Comparison of ENCODE assay signal across 15 cellular contexts in the genomic region with DNA sequence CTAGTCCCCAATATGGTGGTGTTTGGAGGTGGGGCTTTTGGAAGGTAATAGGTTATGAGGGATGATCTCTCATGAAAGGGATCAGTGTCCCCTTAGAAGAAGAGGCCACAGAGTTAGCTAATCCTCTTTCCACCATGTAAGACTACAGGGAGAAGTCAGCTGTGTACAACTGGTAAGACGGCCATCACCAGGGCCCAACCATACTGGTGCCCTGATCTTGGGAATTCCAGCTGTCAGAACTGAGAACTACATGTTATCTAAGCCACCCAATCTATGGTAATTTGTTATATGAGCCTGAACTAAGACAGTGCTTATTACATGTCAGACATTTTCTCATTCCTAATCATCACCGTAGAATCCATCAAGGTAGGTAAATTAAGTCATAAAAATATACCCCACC.
DNase-seq lines count a peak whose midpoint lies in the region; ATAC-seq, FAIRE-seq and TF ChIP-seq lines count a peak whose summit lies in the region.
"Had no signal": no experiment of that assay in that cellular context is flagged by ENCODE, and none has a peak within 500 bp of the region (broad histone marks: within the 10 kb centered on the region; RNA-seq: fewer than 3 reads in every experiment).

No MANE protein-coding gene starts in this region.

- no peak for TF ChIP-seq POLR2A in K562 (conservative IDR thresholded peaks at IDR 0.05)
- no peak for TF ChIP-seq POLR2A in transverse colon (IDR thresholded peaks at IDR 0.05)

- no peak for TF ChIP-seq RAD21 in K562 (CRISPR knock-in tag; conservative IDR thresholded peaks at IDR 0.05 in 1 of 2, IDR thresholded peaks at IDR 0.05 in 1 of 2)

- H3K4me3 Mint-ChIP-seq in activated T-cell treated with anti-CD3 and anti-CD28 coated beads, Interleukin-2, amount 50 U/mL, for 24 hours, result no peak overlapping the region
- no peak overlapping the region for H3K4me3 Mint-ChIP-seq in IgD-negative memory B cell
- H3K4me3 Mint-ChIP-seq: CD4-positive, CD25-positive, alpha-beta regulatory T cell; H9 had no signal

- H2AFZ ChIP-seq in K562 (ENCODE audit: low read depth, low read length), result peak overlapping the region; percentile 15; the same call in 1 of the 2 replicates

- no peak for TF ChIP-seq CTCF in K562 (IDR thresholded peaks at IDR 0.05 in 2 of 3, conservative IDR thresholded peaks at IDR 0.05 in 1 of 3; ENCODE audit: insufficient read depth in 2 of 3, low read depth in 1 of 3, low read length in 3 of 3)
- TF ChIP-seq CTCF in transverse colon (IDR thresholded peaks at IDR 0.05), result peak in 1 of 5 experiments; percentile 11
- TF ChIP-seq CTCF in RWPE1 (conservative IDR thresholded peaks at IDR 0.05; ENCODE audit: low read depth), result no peak

- no peak overlapping the region for H3K9ac ChIP-seq in K562 (ENCODE audit: insufficient read depth in 1 of 2, low read depth in 2 of 2, low read length in 2 of 2)
- H3K9ac ChIP-seq: BLaER1 treated with 17β-estradiol and CSF1 and Interleukin-3, amounts not matched to agents 10 nM and 100 nM had no signal

- 78% methylated on average over 2 of the region's 2 CpGs for WGBS in K562 (ENCODE audit: insufficient coverage, low coverage, missing lambda C conversion rate)
- 38 to 74% methylated on average over 1 to 2 of the region's 2 CpGs for WGBS in transverse colon (ENCODE audit: low coverage in 1 of 2), 2 donors

- peak overlapping the region; percentile 14 for H3K27ac Mint-ChIP-seq in activated T-cell treated with anti-CD3 and anti-CD28 coated beads, Interleukin-2, amount 50 U/mL, for 24 hours
- peak overlapping the region in 2 of 3 donors; percentile 32 to 47 for H3K27ac Mint-ChIP-seq in IgD-negative memory B cell
- H3K27ac Mint-ChIP-seq: H9 had no signal

- H3K27ac ChIP-seq in K562 (ENCODE audit: extremely low read depth, low read depth, low read length), result no peak overlapping the region
- peak overlapping the region in 3 of 4 donors; percentile 8 to 42 (median 13) for H3K27ac ChIP-seq in transverse colon
- no peak overlapping the region for H3K27ac ChIP-seq in RWPE1
- H3K27ac ChIP-seq: BLaER1 treated with 17β-estradiol and CSF1 and Interleukin-3, amounts not matched to agents 10 nM and 100 nM had no signal

- no peaks in the 10 kb centered on the region for H3K27me3 Mint-ChIP-seq in activated T-cell treated with anti-CD3 and anti-CD28 coated beads, Interleukin-2, amount 50 U/mL, for 24 hours
- H3K27me3 Mint-ChIP-seq in IgD-negative memory B cell, result peaks cover 3% of the 10 kb centered on the region

- no peaks in the 10 kb centered on the region for H3K79me2 ChIP-seq in K562 (ENCODE audit: control insufficient read depth, insufficient read depth, low read length)

- ATAC-seq in K562, result peak; percentile 42; the same call in 2 of the 3 replicates
- ATAC-seq: HepG2 had no signal

- CTCF ChIA-PET in K562 (lab: Yijun Ruan, JAX; ENCODE audit: low intra/inter-chr PET ratio), result no interaction called here
- CTCF ChIA-PET in RWPE1 (lab: Yijun Ruan, JAX), result interaction anchor here (0.6 to 0.7 kb wide), 2 partner anchors 49 to 101 kb away, joined by 3 to 4 read pairs; no protein-coding TSS in a partner anchor

- intact Hi-C loops in K562 (cut with micrococcal nuclease) (no loop called here), transverse colon (cut with DNase I; ENCODE audit: low total_unique reads) (no loop called here)

- no peaks in the 10 kb centered on the region for H3K36me3 Mint-ChIP-seq in activated T-cell treated with anti-CD3 and anti-CD28 coated beads, Interleukin-2, amount 50 U/mL, for 24 hours (ENCODE audit: low read depth)
- no peaks in the 10 kb centered on the region for H3K36me3 Mint-ChIP-seq in IgD-negative memory B cell
- H3K36me3 Mint-ChIP-seq: CD4-positive, CD25-positive, alpha-beta regulatory T cell had no signal

- no peaks in the 10 kb centered on the region for H3K9me1 ChIP-seq in K562 (ENCODE audit: control insufficient read depth, insufficient read depth, low read length)

- H3K4me3 ChIP-seq in K562 (no peak overlapping the region), transverse colon (no peak overlapping the region)
- H3K4me3 ChIP-seq: BLaER1 treated with 17β-estradiol and CSF1 and Interleukin-3, amounts not matched to agents 10 nM and 100 nM had no signal

- H3K4me2 ChIP-seq in K562 (ENCODE audit: insufficient read depth, low read length), result no peak overlapping the region
- H3K4me2 ChIP-seq: BLaER1 treated with 17β-estradiol and CSF1 and Interleukin-3, amounts not matched to agents 10 nM and 100 nM had no signal

- peak; percentile 19 for DNase-seq in activated T-cell treated with anti-CD3 and anti-CD28 coated beads, Interleukin-2, amount 50 U/mL, for 24 hours
- DNase-seq in activated T-cell treated with anti-CD3 and anti-CD28 coated beads for 4 hours, result no peak
- DNase-seq in K562 (ENCODE audit: extremely low read depth in 1 of 4, low spot score in 3 of 4), result no peak
- DNase-seq in transverse colon, result no peak
- DNase-seq in RWPE1 (ENCODE audit: low spot score), result no peak
- no peak for DNase-seq in NCI-H2171 (lab: John Stamatoyannopoulos, UW)
- DNase-seq: ACHN; CD4-positive, CD25-positive, alpha-beta regulatory T cell; DMS79; GOT3; H9 had no signal

- no peaks in the 10 kb centered on the region; a peak in 1 of 5 replicates for H3K4me1 ChIP-seq in K562 (replicated peaks in 1 of 2; ENCODE audit: control insufficient read depth in 2 of 2, insufficient read depth in 2 of 2, low read length in 2 of 2)
- peaks cover 0 to 27% (median 13%) of the 10 kb centered on the region in 4 donors for H3K4me1 ChIP-seq in transverse colon

- H3K4me1 Mint-ChIP-seq in activated T-cell treated with anti-CD3 and anti-CD28 coated beads, Interleukin-2, amount 50 U/mL, for 24 hours (ENCODE audit: low read depth), result no peaks in the 10 kb centered on the region
- peaks cover 0 to 7% (median 0%) of the 10 kb centered on the region in 3 donors for H3K4me1 Mint-ChIP-seq in IgD-negative memory B cell

- BruUV-seq in K562 (replicated peaks; lab: Mats Ljungman, UMichigan), result no TSS peak

- H4K20me1 ChIP-seq in K562 (replicated peaks; ENCODE audit: control insufficient read depth, insufficient read depth, low read length), result no peaks in the 10 kb centered on the region
- H4K20me1 ChIP-seq: BLaER1 treated with 17β-estradiol and CSF1 and Interleukin-3, amounts not matched to agents 10 nM and 100 nM had no signal

- in situ Hi-C loops in K562 (cut with MboI), result no loop called here
- in situ Hi-C loops in transverse colon (cut with MboI; ENCODE audit: low pct_ligation_motif_present in 1 of 4, low pct_unique_long_range_greater_than_20kb in 1 of 4, low sequenced_read_pairs in 3 of 4), result no loop called here

- no peak for TF ChIP-seq EP300 in K562 (IDR thresholded peaks at IDR 0.05; ENCODE audit: low read length)
- TF ChIP-seq EP300 in transverse colon (IDR thresholded peaks at IDR 0.05; ENCODE audit: low read depth), result no peak

- H3K27me3 ChIP-seq in K562 (ENCODE audit: control insufficient read depth in 2 of 2, insufficient read depth in 2 of 2, low read length in 2 of 2) (no peaks in the 10 kb centered on the region), transverse colon (no peaks in the 10 kb centered on the region)
- H3K27me3 ChIP-seq: BLaER1 treated with 17β-estradiol and CSF1 and Interleukin-3, amounts not matched to agents 10 nM and 100 nM had no signal

- H3K9me3 ChIP-seq in K562 (replicated peaks; ENCODE audit: control insufficient read depth, insufficient read depth, low read depth, low read length) (no peaks in the 10 kb centered on the region), transverse colon (no peaks in the 10 kb centered on the region)

- H3K36me3 ChIP-seq in K562 (ENCODE audit: control insufficient read depth, insufficient read depth, low read length), result no peaks in the 10 kb centered on the region
- no peaks in the 10 kb centered on the region for H3K36me3 ChIP-seq in transverse colon
- H3K36me3 ChIP-seq: BLaER1 treated with 17β-estradiol and CSF1 and Interleukin-3, amounts not matched to agents 10 nM and 100 nM had no signal

- no peak for FAIRE-seq in K562 (lab: Jason Lieb, UNC)
- FAIRE-seq: GM12892, HepG2 had no signal

- H3K9me3 Mint-ChIP-seq in activated T-cell treated with anti-CD3 and anti-CD28 coated beads, Interleukin-2, amount 50 U/mL, for 24 hours, result no peaks in the 10 kb centered on the region
- no peaks in the 10 kb centered on the region for H3K9me3 Mint-ChIP-seq in IgD-negative memory B cell
- H3K9me3 Mint-ChIP-seq: CD4-positive, CD25-positive, alpha-beta regulatory T cell; H9 had no signal

- POLR2A ChIA-PET in K562 (lab: Yijun Ruan, JAX) (no interaction called here), RWPE1 (lab: Yijun Ruan, JAX; ENCODE audit: low non-redundant PET) (no interaction called here)

TF ChIP-seq in K562, 482 proteins besides CTCF, POLR2A, EP300 and RAD21 (continues in another document):
- TF ChIP-seq CCAR2 (IDR thresholded peaks at IDR 0.05; ENCODE audit: low read depth, low read length) (no peak), ZBTB11 (CRISPR knock-in tag; IDR thresholded peaks at IDR 0.05) (peak in 1 of 3 experiments; percentile 88; a peak in 1 of 6 replicates), TRIM24 (IDR thresholded peaks at IDR 0.05) (no peak)

Comparison
In these comparisons a context has a peak if more than half of its experiments do, and no peak if none do; other contexts are left out.
1. H3K27ac ChIP-seq: peak in transverse colon (3 of 4); none in K562 (single experiment) and RWPE1 (single experiment).